29 cellular contexts compared by ENCODE assay signal in genomic region chr12:10826258-10826657, GRCh38. TPM values are rescaled to one million over a fixed set of nuclear protein-coding genes. Genes with fewer than 3 reads are reported as not detected.
"Had no signal": no experiment of that assay in that cellular context is flagged by ENCODE, and none has a peak within 500 bp of the region (broad histone marks: within the 10 kb centered on the region; RNA-seq: fewer than 3 reads in every experiment).

A gene with protein sequence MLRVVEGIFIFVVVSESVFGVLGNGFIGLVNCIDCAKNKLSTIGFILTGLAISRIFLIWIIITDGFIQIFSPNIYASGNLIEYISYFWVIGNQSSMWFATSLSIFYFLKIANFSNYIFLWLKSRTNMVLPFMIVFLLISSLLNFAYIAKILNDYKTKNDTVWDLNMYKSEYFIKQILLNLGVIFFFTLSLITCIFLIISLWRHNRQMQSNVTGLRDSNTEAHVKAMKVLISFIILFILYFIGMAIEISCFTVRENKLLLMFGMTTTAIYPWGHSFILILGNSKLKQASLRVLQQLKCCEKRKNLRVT (minus strand): TSS chr12:10826358. CDS start chr12:10826269, 89 bp downstream.

- H3K4me3 Mint-ChIP-seq: stimulated activated effector memory CD8-positive, alpha-beta T cell treated with anti-CD3 and anti-CD28 coated beads, Interleukin-12 subunit alpha, Interleukin-12 subunit beta, amount 100 ng/mL, for 72 hours; stimulated activated memory B cell treated with anti-CD40 and anti-IgM and Interleukin-4, amounts not matched to agents 10 μg/mL and 1 μg/mL and 100 μg/mL, for 72 hours; stimulated activated naive B cell treated with anti-CD40 and anti-IgM and Interleukin-4, amounts not matched to agents 10 μg/mL and 1 μg/mL and 100 μg/mL, for 72 hours; stimulated activated naive CD8-positive, alpha-beta T cell treated with anti-CD3 and anti-CD28 coated beads, Interleukin-15, amount 100 ng/mL, for 72 hours; stimulated activated naive CD8-positive, alpha-beta T cell treated with anti-CD3 and anti-CD28 coated beads, Interleukin-15, Interleukin-2, amounts not matched to agents 100 ng/mL and 50 ng/mL, for 24 hours; type B pancreatic cell had no signal

- H3K27me3 ChIP-seq: stomach, suprapubic skin, testis, thyroid gland, tibial artery, tibial nerve, transverse colon, upper lobe of left lung, upper lobe of right lung, uterus, vagina had no signal

- DNase-seq: stimulated activated CD4-positive, alpha-beta T cell treated with anti-CD3 and anti-CD28 coated beads, Interleukin-2, amount 100 ng/mL, for 48 hours; stimulated activated CD4-positive, alpha-beta T cell treated with anti-CD3 and anti-CD28 coated beads, Interleukin-4, amount 100 ng/mL, for 1 hour; stimulated activated CD4-positive, alpha-beta T cell treated with anti-CD3 and anti-CD28 coated beads, Interleukin-4, amount 100 ng/mL, for 24 hours; stimulated activated CD4-positive, alpha-beta T cell treated with anti-CD3 and anti-CD28 coated beads, Interleukin-4, amount 100 ng/mL, for 4 hours; stimulated activated CD8-positive, alpha-beta memory T cell treated with anti-CD3 and anti-CD28 coated beads, Interleukin-4, amount 100 ng/mL, for 48 hours; stimulated activated naive B cell treated with anti-CD40 and anti-IgM and Interleukin-4, amounts not matched to agents 10 μg/mL and 1 μg/mL and 100 μg/mL, for 72 hours; stimulated activated naive CD4-positive, alpha-beta T cell; stimulated activated naive CD4-positive, alpha-beta T cell treated with Interleukin-2 at 50 U/mL for 16 hours; stimulated activated naive CD8-positive, alpha-beta T cell treated with anti-CD3 and anti-CD28 coated beads, Interleukin-15, amount 100 ng/mL, for 72 hours; stimulated activated naive CD8-positive, alpha-beta T cell treated with anti-CD3 and anti-CD28 coated beads, Interleukin-15, Interleukin-2, amounts not matched to agents 100 U/mL and 50 U/mL, for 24 hours; stomach; substantia nigra; testis; thyroid gland; tibial artery; transverse colon; trophoblast cell; upper lobe of left lung; upper lobe of right lung; uterus had no signal

- H3K36me3 Mint-ChIP-seq: stimulated activated effector memory CD8-positive, alpha-beta T cell treated with anti-CD3 and anti-CD28 coated beads, Interleukin-12 subunit alpha, Interleukin-12 subunit beta, amount 100 ng/mL, for 72 hours; stimulated activated memory B cell treated with anti-CD40 and anti-IgM and Interleukin-4, amounts not matched to agents 10 μg/mL and 1 μg/mL and 100 μg/mL, for 72 hours; stimulated activated naive B cell treated with anti-CD40 and anti-IgM and Interleukin-4, amounts not matched to agents 10 μg/mL and 1 μg/mL and 100 μg/mL, for 72 hours; type B pancreatic cell had no signal

- H3K27me3 Mint-ChIP-seq: stimulated activated memory B cell treated with anti-CD40 and anti-IgM and Interleukin-4, amounts not matched to agents 10 μg/mL and 1 μg/mL and 100 μg/mL, for 72 hours; stimulated activated naive B cell treated with anti-CD40 and anti-IgM and Interleukin-4, amounts not matched to agents 10 μg/mL and 1 μg/mL and 100 μg/mL, for 72 hours; stimulated activated naive CD8-positive, alpha-beta T cell treated with anti-CD3 and anti-CD28 coated beads, Interleukin-15, amount 100 ng/mL, for 72 hours; stimulated activated naive CD8-positive, alpha-beta T cell treated with anti-CD3 and anti-CD28 coated beads, Interleukin-15, Interleukin-2, amounts not matched to agents 100 ng/mL and 50 ng/mL, for 24 hours; type B pancreatic cell had no signal

- ATAC-seq: stimulated activated effector memory CD8-positive, alpha-beta T cell treated with anti-CD3 and anti-CD28 coated beads, Interleukin-12 subunit alpha, Interleukin-12 subunit beta, amount 100 ng/mL, for 72 hours; stimulated activated memory B cell treated with anti-CD40 and anti-IgM and Interleukin-4, amounts not matched to agents 10 μg/mL and 1 μg/mL and 100 μg/mL, for 72 hours; stimulated activated naive B cell treated with anti-CD40 and anti-IgM and Interleukin-4, amounts not matched to agents 10 μg/mL and 1 μg/mL and 100 μg/mL, for 72 hours; stimulated activated naive CD8-positive, alpha-beta T cell treated with anti-CD3 and anti-CD28 coated beads, Interleukin-15, amount 100 ng/mL, for 72 hours; stimulated activated naive CD8-positive, alpha-beta T cell treated with anti-CD3 and anti-CD28 coated beads, Interleukin-15, Interleukin-2, amounts not matched to agents 100 U/mL and 50 U/mL, for 24 hours; upper lobe of right lung had no signal

- H3K9me3 ChIP-seq: stomach, suprapubic skin, testis, thoracic aorta, thyroid gland, tibial artery, tibial nerve, transverse colon, upper lobe of left lung, upper lobe of right lung, uterus, vagina had no signal

- H3K27ac ChIP-seq: stomach, suprapubic skin, testis, thoracic aorta, thyroid gland, tibial artery, tibial nerve, transverse colon, upper lobe of left lung, upper lobe of right lung, uterus, vagina had no signal

- H3K27ac Mint-ChIP-seq: stimulated activated effector memory CD8-positive, alpha-beta T cell treated with anti-CD3 and anti-CD28 coated beads, Interleukin-12 subunit alpha, Interleukin-12 subunit beta, amount 100 ng/mL, for 72 hours; stimulated activated memory B cell treated with anti-CD40 and anti-IgM and Interleukin-4, amounts not matched to agents 10 μg/mL and 1 μg/mL and 100 μg/mL, for 72 hours; stimulated activated naive B cell treated with anti-CD40 and anti-IgM and Interleukin-4, amounts not matched to agents 10 μg/mL and 1 μg/mL and 100 μg/mL, for 72 hours; stimulated activated naive CD8-positive, alpha-beta T cell treated with anti-CD3 and anti-CD28 coated beads, Interleukin-15, amount 100 ng/mL, for 72 hours; stimulated activated naive CD8-positive, alpha-beta T cell treated with anti-CD3 and anti-CD28 coated beads, Interleukin-15, Interleukin-2, amounts not matched to agents 100 ng/mL and 50 ng/mL, for 24 hours; type B pancreatic cell had no signal

- H3K36me3 ChIP-seq: stomach, suprapubic skin, thoracic aorta, thyroid gland, tibial artery, tibial nerve, transverse colon, upper lobe of left lung, upper lobe of right lung, uterus, vagina had no signal

- H3K4me3 ChIP-seq: stomach, suprapubic skin, testis, thoracic aorta, thyroid gland, tibial artery, tibial nerve, transverse colon, upper lobe of left lung, upper lobe of right lung, uterus, vagina had no signal

- H3K4me1 Mint-ChIP-seq: stimulated activated effector memory CD8-positive, alpha-beta T cell treated with anti-CD3 and anti-CD28 coated beads, Interleukin-12 subunit alpha, Interleukin-12 subunit beta, amount 100 ng/mL, for 72 hours; stimulated activated memory B cell treated with anti-CD40 and anti-IgM and Interleukin-4, amounts not matched to agents 10 μg/mL and 1 μg/mL and 100 μg/mL, for 72 hours; stimulated activated naive B cell treated with anti-CD40 and anti-IgM and Interleukin-4, amounts not matched to agents 10 μg/mL and 1 μg/mL and 100 μg/mL, for 72 hours; stimulated activated naive CD8-positive, alpha-beta T cell treated with anti-CD3 and anti-CD28 coated beads, Interleukin-15, amount 100 ng/mL, for 72 hours had no signal

- H3K4me1 ChIP-seq: stomach, suprapubic skin, testis, thyroid gland, tibial artery, tibial nerve, transverse colon, upper lobe of left lung, upper lobe of right lung, uterus, vagina had no signal

- H3K9me3 Mint-ChIP-seq: stimulated activated effector memory CD8-positive, alpha-beta T cell treated with anti-CD3 and anti-CD28 coated beads, Interleukin-12 subunit alpha, Interleukin-12 subunit beta, amount 100 ng/mL, for 72 hours; stimulated activated memory B cell treated with anti-CD40 and anti-IgM and Interleukin-4, amounts not matched to agents 10 μg/mL and 1 μg/mL and 100 μg/mL, for 72 hours; stimulated activated naive B cell treated with anti-CD40 and anti-IgM and Interleukin-4, amounts not matched to agents 10 μg/mL and 1 μg/mL and 100 μg/mL, for 72 hours; stimulated activated naive CD8-positive, alpha-beta T cell treated with anti-CD3 and anti-CD28 coated beads, Interleukin-15, amount 100 ng/mL, for 72 hours; type B pancreatic cell had no signal

RNA-seq across cellular contexts. Expression of the gene that starts here (rescaled TPM):
- total RNA-seq: upper lobe of right lung, vagina had no signal
- polyA plus RNA-seq: stomach, urinary bladder had no signal
